In genomic region chr4:186169942-186170802, GRCh38 we compare ENCODE assay signal across 1 cellular context.
TF ChIP-seq lines count a peak whose summit lies in the region.

No MANE protein-coding gene starts in this region.

TF ChIP-seq in HepG2, 621 proteins besides CTCF, POLR2A, EP300 and RAD21 (continued from another document and continues in another):
- no peak for TF ChIP-seq GPBP1L1 (CRISPR knock-in tag; IDR thresholded peaks at IDR 0.05)
- no peak for TF ChIP-seq ATAD3A (CRISPR knock-in tag; IDR thresholded peaks at IDR 0.05)
- no peak for TF ChIP-seq WIZ (CRISPR knock-in tag; IDR thresholded peaks at IDR 0.05)
- no peak for TF ChIP-seq PRDM10 (CRISPR knock-in tag; IDR thresholded peaks at IDR 0.05; ENCODE audit: low read depth)
- 0 out of 2 replicates have a peak, but pooled peaks have one; percentile 15 for TF ChIP-seq ZFX (CRISPR knock-in tag; IDR thresholded peaks at IDR 0.05; ENCODE audit: low read depth)
- TF ChIP-seq HMGXB3 (CRISPR knock-in tag; IDR thresholded peaks at IDR 0.05; ENCODE audit: borderline replicate concordance) = no peak
- no peak for TF ChIP-seq HNRNPL (IDR thresholded peaks at IDR 0.05; ENCODE audit: low read depth, low read length)
- no peak for TF ChIP-seq PLSCR1 (CRISPR knock-in tag; IDR thresholded peaks at IDR 0.05; ENCODE audit: borderline replicate concordance)
- no peak for TF ChIP-seq SMAD9 (CRISPR knock-in tag; IDR thresholded peaks at IDR 0.05)
- no peak for TF ChIP-seq ZNF777 (CRISPR knock-in tag; IDR thresholded peaks at IDR 0.05)
- no peak for TF ChIP-seq FOXO4 (CRISPR knock-in tag; conservative IDR thresholded peaks at IDR 0.05)
- TF ChIP-seq PAF1 (CRISPR knock-in tag; IDR thresholded peaks at IDR 0.05) = no peak
- TF ChIP-seq FLYWCH1 (CRISPR knock-in tag; IDR thresholded peaks at IDR 0.05) = no peak
- TF ChIP-seq REXO4 (CRISPR knock-in tag; IDR thresholded peaks at IDR 0.05; ENCODE audit: borderline replicate concordance) = no peak
- no peak for TF ChIP-seq TOPORS (CRISPR knock-in tag; IDR thresholded peaks at IDR 0.05)
- no peak for TF ChIP-seq SRY (CRISPR knock-in tag; IDR thresholded peaks at IDR 0.05)
- no peak for TF ChIP-seq ZNF251 (CRISPR knock-in tag; IDR thresholded peaks at IDR 0.05)
- no peak for TF ChIP-seq ATF4 (CRISPR knock-in tag; IDR thresholded peaks at IDR 0.05)
- TF ChIP-seq ZNF543 (CRISPR knock-in tag; IDR thresholded peaks at IDR 0.05) = no peak
- no peak for TF ChIP-seq SOX13 (IDR thresholded peaks at IDR 0.05)
- TF ChIP-seq SOX13 (CRISPR knock-in tag; conservative IDR thresholded peaks at IDR 0.05 in 1 of 2, IDR thresholded peaks at IDR 0.05 in 1 of 2) = no peak
- TF ChIP-seq ARID4A (CRISPR knock-in tag; IDR thresholded peaks at IDR 0.05; ENCODE audit: borderline replicate concordance) = no peak
- no peak for TF ChIP-seq HMG20B (CRISPR knock-in tag; conservative IDR thresholded peaks at IDR 0.05)
- no peak for TF ChIP-seq TCF7 (IDR thresholded peaks at IDR 0.05; ENCODE audit: low read depth)
- no peak for TF ChIP-seq IRF2 (CRISPR knock-in tag; IDR thresholded peaks at IDR 0.05)
- TF ChIP-seq ARID2 (CRISPR knock-in tag; IDR thresholded peaks at IDR 0.05; ENCODE audit: borderline replicate concordance) = no peak
- no peak for TF ChIP-seq ZNF350 (CRISPR knock-in tag; IDR thresholded peaks at IDR 0.05; ENCODE audit: borderline replicate concordance, low read depth)
- TF ChIP-seq ZSCAN12 (CRISPR knock-in tag; IDR thresholded peaks at IDR 0.05) = no peak
- 0 out of 2 replicates have a peak, but pooled peaks have one; percentile 29 for TF ChIP-seq ETV5 (CRISPR knock-in tag; IDR thresholded peaks at IDR 0.05; ENCODE audit: borderline replicate concordance)
- no peak for TF ChIP-seq ZBTB14 (CRISPR knock-in tag; IDR thresholded peaks at IDR 0.05)
- no peak for TF ChIP-seq THYN1 (CRISPR knock-in tag; IDR thresholded peaks at IDR 0.05; ENCODE audit: borderline replicate concordance, low read depth)
- TF ChIP-seq STAG1 (CRISPR knock-in tag; IDR thresholded peaks at IDR 0.05) = peak; percentile 16; the same call in 1 of the 2 replicates
- no peak for TF ChIP-seq GMEB1 (CRISPR knock-in tag; IDR thresholded peaks at IDR 0.05; ENCODE audit: borderline replicate concordance)
- no peak for TF ChIP-seq THAP7 (CRISPR knock-in tag; IDR thresholded peaks at IDR 0.05)
- TF ChIP-seq JUND (CRISPR knock-in tag; IDR thresholded peaks at IDR 0.05) = no peak
- 0 out of 2 replicates have a peak, but pooled peaks have one; percentile 17 for TF ChIP-seq KDM1A (CRISPR knock-in tag; IDR thresholded peaks at IDR 0.05)
- TF ChIP-seq CHD2 (IDR thresholded peaks at IDR 0.05; ENCODE audit: low read depth, low read length) = no peak
- TF ChIP-seq ZNF850 (CRISPR knock-in tag; conservative IDR thresholded peaks at IDR 0.05) = no peak
- no peak for TF ChIP-seq ZNF576 (CRISPR knock-in tag; IDR thresholded peaks at IDR 0.05)
- no peak for TF ChIP-seq HNRNPK (IDR thresholded peaks at IDR 0.05; ENCODE audit: low read depth, low read length, poor library complexity, severe bottlenecking)
- no peak for TF ChIP-seq ZNF337 (CRISPR knock-in tag; IDR thresholded peaks at IDR 0.05; ENCODE audit: borderline replicate concordance, low read depth)
- TF ChIP-seq ZNF629 (CRISPR knock-in tag; conservative IDR thresholded peaks at IDR 0.05) = peak; percentile 91
